Comparison of ENCODE assay signal across 8 cellular contexts in genomic region chr6:37705239-37706051, GRCh38. TPM values are rescaled to one million over a fixed set of nuclear protein-coding genes. Genes with fewer than 3 reads are reported as not detected.
A peak's percentile ranks its signal among the peaks of the same experiment; 100 is the strongest.
DNase-seq lines count a peak whose midpoint lies in the region; ATAC-seq and TF ChIP-seq lines count a peak whose summit lies in the region.

No MANE protein-coding gene starts in this region.

- H3K36me3 Mint-ChIP-seq in CD8-positive, alpha-beta memory T cell, result no peaks in the 10 kb centered on the region
- H3K36me3 Mint-ChIP-seq in GM23338 (ENCODE audit: low read depth) (no peaks in the 10 kb centered on the region), naive B cell (no peaks in the 10 kb centered on the region)

- CTCF ChIA-PET in CD8-positive, alpha-beta memory T cell (lab: Charles Lee), result interaction anchor here (0.7 to 1.3 kb wide), 5 partner anchors 9 to 347 kb away, joined by 3 to 4 read pairs (median 3); no protein-coding TSS in a partner anchor

- peaks cover 0 to 6% of the 10 kb centered on the region in 2 donors for H3K27me3 Mint-ChIP-seq in CD8-positive, alpha-beta memory T cell
- H3K27me3 Mint-ChIP-seq in GM23338 (ENCODE audit: insufficient read depth, low read depth, poor library complexity) (peaks cover 27% of the 10 kb centered on the region), naive B cell (peaks cover 0 to 15% (median 10%) of the 10 kb centered on the region in 3 donors)

- H3K9me3 ChIP-seq in CD8-positive, alpha-beta memory T cell (ENCODE audit: low read length), result no peaks in the 10 kb centered on the region

- H3K4me1 Mint-ChIP-seq in CD8-positive, alpha-beta memory T cell, result peaks cover 11 to 18% (median 15%) of the 10 kb centered on the region in 3 donors
- peaks cover 18% of the 10 kb centered on the region for H3K4me1 Mint-ChIP-seq in GM23338
- H3K4me1 Mint-ChIP-seq in naive B cell, result peaks cover 20 to 26% (median 21%) of the 10 kb centered on the region in 3 donors

- peak; percentile 81 for ATAC-seq in GM23338
- peak; percentile 86 to 89 for ATAC-seq in naive B cell (ENCODE audit: low read depth in 2 of 2)
- no peak for ATAC-seq in GM21390 (IDR thresholded peaks at IDR 0.05; ENCODE audit: unreplicated experiment)

- H2AFZ ChIP-seq in GM23338, result peak overlapping the region; percentile 91

- no peaks in the 10 kb centered on the region for H3K36me3 ChIP-seq in CD8-positive, alpha-beta memory T cell (ENCODE audit: insufficient read depth, low read length)
- no peaks in the 10 kb centered on the region for H3K36me3 ChIP-seq in GM23338 (ENCODE audit: insufficient read depth)

- peak overlapping the region; percentile 23 to 91 (median 82) for H3K27ac Mint-ChIP-seq in CD8-positive, alpha-beta memory T cell
- H3K27ac Mint-ChIP-seq in GM23338 (peak overlapping the region; percentile 93), naive B cell (peak overlapping the region; percentile 58 to 94 (median 86))

- no peaks in the 10 kb centered on the region for H3F3A ChIP-seq in GM23338 (replicated peaks; ENCODE audit: low read depth)

- H3K9me2 ChIP-seq in GM23338 (ENCODE audit: insufficient read depth), result no peaks in the 10 kb centered on the region

- H3K27ac ChIP-seq in CD8-positive, alpha-beta memory T cell (ENCODE audit: low read depth, low read length), result peak overlapping the region; percentile 8
- H3K27ac ChIP-seq in GM23338 (ENCODE audit: low read depth), result peak overlapping the region; percentile 74

- peak; percentile 79 to 85 for TF ChIP-seq CTCF in GM23338 (conservative IDR thresholded peaks at IDR 0.05; ENCODE audit: low read depth in 2 of 2)

- POLR2A ChIA-PET in CD8-positive, alpha-beta memory T cell (lab: Charles Lee), result interaction anchor here (0.6 kb wide), 1 partner anchor 86 kb away, joined by 3 read pairs; no protein-coding TSS in a partner anchor

- peak overlapping the region; percentile 77 for H3K4me2 ChIP-seq in GM23338

- no peaks in the 10 kb centered on the region for H3K27me3 ChIP-seq in CD8-positive, alpha-beta memory T cell (ENCODE audit: insufficient read depth, low read length, poor library complexity, severe bottlenecking)
- H3K27me3 ChIP-seq in GM23338 (ENCODE audit: insufficient read depth), result peaks cover 62% of the 10 kb centered on the region

- H3K4me1 ChIP-seq in CD8-positive, alpha-beta memory T cell (ENCODE audit: insufficient read depth, low read length), result peaks cover 5% of the 10 kb centered on the region
- peaks cover 17% of the 10 kb centered on the region for H3K4me1 ChIP-seq in GM23338 (ENCODE audit: insufficient read depth)

- peak overlapping the region; percentile 82 to 89 (median 86) for H3K4me3 Mint-ChIP-seq in CD8-positive, alpha-beta memory T cell
- H3K4me3 Mint-ChIP-seq in GM23338, result peak overlapping the region; percentile 79
- H3K4me3 Mint-ChIP-seq in naive B cell, result peak overlapping the region; percentile 89 to 95 (median 92)

- DNase-seq in CD8-positive, alpha-beta memory T cell, result peak; percentile 62 to 83 (median 75)
- DNase-seq in GM23338 (ENCODE audit: low spot score) (peak; percentile 96), NCI-H526 treated with DMSO at 0.1 percent for 48 hours (lab: John Stamatoyannopoulos, UW) (peak; percentile 24), fibroblast of gingiva (ENCODE audit: low read depth) (peak; percentile 75), naive B cell (peak; percentile 76)
- DNase-seq in activated T-cell treated with anti-CD3 and anti-CD28 coated beads, Interleukin-2, amount 50 U/mL, for 48 hours, result peak; percentile 85
- DNase-seq in stimulated activated CD8-positive, alpha-beta memory T cell treated with anti-CD3 and anti-CD28 coated beads, Interleukin-7, amount 100 ng/mL, for 24 hours (ENCODE audit: low read depth), result peak; percentile 43

- no peaks in the 10 kb centered on the region for H3K79me2 ChIP-seq in GM23338 (replicated peaks; ENCODE audit: insufficient read depth)

- H3K9me3 Mint-ChIP-seq in CD8-positive, alpha-beta memory T cell, result no peaks in the 10 kb centered on the region
- H3K9me3 Mint-ChIP-seq in GM23338, result no peaks in the 10 kb centered on the region; the same call in 2 of the 3 replicates
- H3K9me3 Mint-ChIP-seq in naive B cell, result no peaks in the 10 kb centered on the region

- H3K4me3 ChIP-seq in CD8-positive, alpha-beta memory T cell (ENCODE audit: low read length), result peak overlapping the region; percentile 38
- H3K4me3 ChIP-seq in GM23338, result peak overlapping the region; percentile 63

- H4K20me1 ChIP-seq in GM23338 (replicated peaks; ENCODE audit: insufficient read depth), result peaks cover 3% of the 10 kb centered on the region; the same call in 1 of the 2 replicates

TF ChIP-seq in GM23338, 12 proteins besides CTCF, POLR2A, EP300 and RAD21:
- peak; percentile 52 for TF ChIP-seq POLR2AphosphoS5 (IDR thresholded peaks at IDR 0.05; ENCODE audit: low read depth)
- no peak for TF ChIP-seq NANOG (IDR thresholded peaks at IDR 0.05; ENCODE audit: borderline replicate concordance)
- peak; percentile 72 for TF ChIP-seq CREB1 (CRISPR knock-in tag; IDR thresholded peaks at IDR 0.05; ENCODE audit: low read depth)
- TF ChIP-seq, protein P1, sequence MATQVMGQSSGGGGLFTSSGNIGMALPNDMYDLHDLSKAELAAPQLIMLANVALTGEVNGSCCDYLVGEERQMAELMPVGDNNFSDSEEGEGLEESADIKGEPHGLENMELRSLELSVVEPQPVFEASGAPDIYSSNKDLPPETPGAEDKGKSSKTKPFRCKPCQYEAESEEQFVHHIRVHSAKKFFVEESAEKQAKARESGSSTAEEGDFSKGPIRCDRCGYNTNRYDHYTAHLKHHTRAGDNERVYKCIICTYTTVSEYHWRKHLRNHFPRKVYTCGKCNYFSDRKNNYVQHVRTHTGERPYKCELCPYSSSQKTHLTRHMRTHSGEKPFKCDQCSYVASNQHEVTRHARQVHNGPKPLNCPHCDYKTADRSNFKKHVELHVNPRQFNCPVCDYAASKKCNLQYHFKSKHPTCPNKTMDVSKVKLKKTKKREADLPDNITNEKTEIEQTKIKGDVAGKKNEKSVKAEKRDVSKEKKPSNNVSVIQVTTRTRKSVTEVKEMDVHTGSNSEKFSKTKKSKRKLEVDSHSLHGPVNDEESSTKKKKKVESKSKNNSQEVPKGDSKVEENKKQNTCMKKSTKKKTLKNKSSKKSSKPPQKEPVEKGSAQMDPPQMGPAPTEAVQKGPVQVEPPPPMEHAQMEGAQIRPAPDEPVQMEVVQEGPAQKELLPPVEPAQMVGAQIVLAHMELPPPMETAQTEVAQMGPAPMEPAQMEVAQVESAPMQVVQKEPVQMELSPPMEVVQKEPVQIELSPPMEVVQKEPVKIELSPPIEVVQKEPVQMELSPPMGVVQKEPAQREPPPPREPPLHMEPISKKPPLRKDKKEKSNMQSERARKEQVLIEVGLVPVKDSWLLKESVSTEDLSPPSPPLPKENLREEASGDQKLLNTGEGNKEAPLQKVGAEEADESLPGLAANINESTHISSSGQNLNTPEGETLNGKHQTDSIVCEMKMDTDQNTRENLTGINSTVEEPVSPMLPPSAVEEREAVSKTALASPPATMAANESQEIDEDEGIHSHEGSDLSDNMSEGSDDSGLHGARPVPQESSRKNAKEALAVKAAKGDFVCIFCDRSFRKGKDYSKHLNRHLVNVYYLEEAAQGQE (IDR thresholded peaks at IDR 0.05; ENCODE audit: unreplicated experiment), result peak; percentile 12
- TF ChIP-seq ZNF114 (CRISPR knock-in tag; IDR thresholded peaks at IDR 0.05), result no peak

RNA-seq across cellular contexts. Expression of gene MDGA1, which starts 7.8 kb away (rescaled TPM):
- total RNA-seq in CD8-positive, alpha-beta memory T cell, result 1 to 10 TPM; 4.4 to 4.7 TPM
- 2.5 TPM for polyA plus RNA-seq in CD8-positive, alpha-beta memory T cell
- 0.42 and 0.74 TPM in 2 replicates for total RNA-seq in GM23338 (2014; rRNA removed; shearing (Covaris generic))
- polyA plus RNA-seq in GM23338 (2016; fragmentation: Nextera tagmentation; extraction: Ambion mirVana) (0.26 and 1.1 TPM in 2 replicates), naive B cell (ENCODE audit: low read depth in 6 of 6) (1 to 10 TPM in 3 of 6 donors, under 1 TPM in 3; 0.15 to 1.9 (median 1.1) TPM)

Comparison
In these comparisons a context has a peak if more than half of its experiments do, and no peak if none do; other contexts are left out.
1. DNase-seq: peak in every context shown above with its lines; median percentile 96 in GM23338; 85 in activated T-cell treated with anti-CD3 and anti-CD28 coated beads, Interleukin-2, amount 50 U/mL, for 48 hours; 76 in naive B cell; 75 in CD8-positive, alpha-beta memory T cell; 75 in fibroblast of gingiva; 43 in stimulated activated CD8-positive, alpha-beta memory T cell treated with anti-CD3 and anti-CD28 coated beads, Interleukin-7, amount 100 ng/mL, for 24 hours; 24 in NCI-H526 treated with DMSO at 0.1 percent for 48 hours.